In genomic region chr1:47761201-47761930, GRCh38 we compare ENCODE assay signal across 31 cellular contexts.
"Had no signal": no experiment of that assay in that cellular context is flagged by ENCODE, and none has a peak within 500 bp of the region (broad histone marks: within the 10 kb centered on the region; RNA-seq: fewer than 3 reads in every experiment).

No MANE protein-coding gene starts in this region.

- FAIRE-seq: astrocyte, RCC 7860, TTC549 had no signal

- H3K27ac Mint-ChIP-seq: activated B cell treated with CpG ODN at 0.5 μM for 24 hours; activated CD4-positive, alpha-beta memory T cell treated with anti-CD3 and anti-CD28 coated beads for 36 hours; activated CD4-positive, alpha-beta T cell treated with anti-CD3 and anti-CD28 coated beads, Interleukin-2, amount 10 ng/mL, durations not matched to agents 24 days and 14 days; activated naive CD4-positive, alpha-beta T cell treated with anti-CD3 and anti-CD28 coated beads, Interleukin-2, amount 50 U/mL, for 72 hours; activated naive CD8-positive, alpha-beta T cell treated with anti-CD3 and anti-CD28 coated beads, Interleukin-2, amount 50 U/mL, for 24 hours; T-cell had no signal

- H3K27me3 Mint-ChIP-seq: activated CD4-positive, alpha-beta T cell treated with anti-CD3 and anti-CD28 coated beads, Interleukin-2, amount 10 ng/mL, durations not matched to agents 24 days and 14 days; brain had no signal

- DNase-seq: activated B cell treated with CpG ODN at 0.5 μM for 24 hours; activated CD4-positive, alpha-beta memory T cell treated with anti-CD3 and anti-CD28 coated beads for 36 hours; activated CD4-positive, alpha-beta T cell treated with anti-CD3 and anti-CD28 coated beads for 1 hour; activated CD4-positive, alpha-beta T cell treated with anti-CD3 and anti-CD28 coated beads, Interleukin-2, amount 10 ng/mL, durations not matched to agents 24 days and 14 days; activated CD8-positive, alpha-beta memory T cell treated with anti-CD3 and anti-CD28 coated beads for 24 hours; activated naive CD4-positive, alpha-beta T cell treated with Interleukin-2 at 50 U/mL for 16 hours; activated naive CD8-positive, alpha-beta T cell treated with anti-CD3 and anti-CD28 coated beads, Interleukin-2, amount 50 U/mL, for 24 hours; activated T-cell treated with anti-CD3 and anti-CD28 coated beads, Interleukin-2, amount 50 U/mL, for 4 hours; amniotic stem cell; cerebellar nuclear complex; Kasumi-1; KBM-7; NCI-H1105 treated with DMSO at 0.1 percent for 48 hours; NCI-H146; NCI-H187 treated with DMSO at 0.1 percent for 48 hours; NCI-H2081 treated with DMSO at 0.1 percent for 48 hours; NCI-H2227 treated with DMSO at 0.1 percent for 48 hours; NCI-H446 treated with DMSO at 0.1 percent for 48 hours; NCI-H524 treated with DMSO at 0.1 percent for 48 hours; NCI-H82; NK-92 treated with Interleukin-12 subunit alpha and Interleukin-12 subunit beta, amount 100 ng/mL, for 24 hours; PC-3; SHP77 treated with DMSO at 0.1 percent for 48 hours; T-cell; T-helper 2 cell; T1000 had no signal

- H3K4me1 Mint-ChIP-seq: activated B cell treated with CpG ODN at 0.5 μM for 24 hours; activated CD4-positive, alpha-beta T cell treated with anti-CD3 and anti-CD28 coated beads, Interleukin-2, amount 10 ng/mL, durations not matched to agents 24 days and 14 days; activated naive CD8-positive, alpha-beta T cell treated with anti-CD3 and anti-CD28 coated beads, Interleukin-2, amount 50 U/mL, for 24 hours; T-cell had no signal

- ATAC-seq: activated naive CD4-positive, alpha-beta T cell treated with anti-CD3 and anti-CD28 coated beads, Interleukin-2, amount 50 U/mL, for 72 hours; activated naive CD8-positive, alpha-beta T cell treated with anti-CD3 and anti-CD28 coated beads, Interleukin-2, amount 50 U/mL, for 24 hours; activated T-cell treated with anti-CD3 and anti-CD28 coated beads, Interleukin-2, amount 50 U/mL, for 4 hours; PC-3; T-cell had no signal

- H3K36me3 Mint-ChIP-seq: activated CD4-positive, alpha-beta memory T cell treated with anti-CD3 and anti-CD28 coated beads for 36 hours; activated naive CD4-positive, alpha-beta T cell treated with anti-CD3 and anti-CD28 coated beads, Interleukin-2, amount 50 U/mL, for 72 hours; brain; T-cell had no signal

- H3K9me3 Mint-ChIP-seq: activated B cell treated with CpG ODN at 0.5 μM for 24 hours; activated CD4-positive, alpha-beta memory T cell treated with anti-CD3 and anti-CD28 coated beads for 36 hours; activated CD4-positive, alpha-beta T cell treated with anti-CD3 and anti-CD28 coated beads, Interleukin-2, amount 10 ng/mL, durations not matched to agents 24 days and 14 days; activated naive CD4-positive, alpha-beta T cell treated with anti-CD3 and anti-CD28 coated beads, Interleukin-2, amount 50 U/mL, for 72 hours; activated naive CD8-positive, alpha-beta T cell treated with anti-CD3 and anti-CD28 coated beads, Interleukin-2, amount 50 U/mL, for 24 hours; activated T-cell treated with anti-CD3 and anti-CD28 coated beads, Interleukin-2, amount 50 U/mL, for 4 hours; brain; T-cell had no signal

- H3K4me3 Mint-ChIP-seq: activated B cell treated with CpG ODN at 0.5 μM for 24 hours; activated CD4-positive, alpha-beta memory T cell treated with anti-CD3 and anti-CD28 coated beads for 36 hours; activated CD4-positive, alpha-beta T cell treated with anti-CD3 and anti-CD28 coated beads, Interleukin-2, amount 10 ng/mL, durations not matched to agents 24 days and 14 days; activated naive CD8-positive, alpha-beta T cell treated with anti-CD3 and anti-CD28 coated beads, Interleukin-2, amount 50 U/mL, for 24 hours; activated T-cell treated with anti-CD3 and anti-CD28 coated beads, Interleukin-2, amount 50 U/mL, for 4 hours; brain; T-cell had no signal
